In genomic region chr14:68523994-68524725, GRCh38 we compare ENCODE assay signal across 12 cellular contexts.
DNase-seq lines count a peak whose midpoint lies in the region; ATAC-seq, FAIRE-seq and TF ChIP-seq lines count a peak whose summit lies in the region.
"Had no signal": no experiment of that assay in that cellular context is flagged by ENCODE, and none has a peak within 500 bp of the region (broad histone marks: within the 10 kb centered on the region; RNA-seq: fewer than 3 reads in every experiment).

No MANE protein-coding gene starts in this region.

- POLR2A ChIA-PET in T-cell (lab: Charles Lee), result no interaction called here

- no peak for TF ChIP-seq EP300 in sigmoid colon (IDR thresholded peaks at IDR 0.05)

- no peak for ATAC-seq in CD4-positive, CD25-positive, alpha-beta regulatory T cell (ENCODE audit: low read depth in 2 of 2)
- no peak for ATAC-seq in T-cell (replicated peaks in 1 of 4)
- ATAC-seq in HG03039 (IDR thresholded peaks at IDR 0.05; ENCODE audit: unreplicated experiment), result no peak
- ATAC-seq in GM21825 (IDR thresholded peaks at IDR 0.05; ENCODE audit: unreplicated experiment), result no peak

- H3K4me2 ChIP-seq in keratinocyte (ENCODE audit: control insufficient read depth, extremely low read depth, insufficient read depth, low read depth, low read length), result no peak overlapping the region

- intact Hi-C loops in sigmoid colon (cut with DNase I), result loop anchor here (5.0 kb wide), 1 partner anchor 277 kb away; no protein-coding TSS in a partner anchor

- no peaks in the 10 kb centered on the region for H3K9me3 ChIP-seq in CD4-positive, CD25-positive, alpha-beta regulatory T cell (ENCODE audit: control insufficient read depth in 2 of 2, low read length in 2 of 2)
- H3K9me3 ChIP-seq in keratinocyte (ENCODE audit: control insufficient read depth, low read depth, low read length) (peaks cover under 1% of the 10 kb centered on the region), sigmoid colon (no peaks in the 10 kb centered on the region)

- H3K9me3 Mint-ChIP-seq in CD4-positive, CD25-positive, alpha-beta regulatory T cell, result peaks cover 0 to 1% (median 0%) of the 10 kb centered on the region in 7 donors
- peaks cover 0 to 4% (median 0%) of the 10 kb centered on the region in 3 donors for H3K9me3 Mint-ChIP-seq in T-cell
- H3K9me3 Mint-ChIP-seq: memory B cell had no signal

- H3K4me1 Mint-ChIP-seq in CD4-positive, CD25-positive, alpha-beta regulatory T cell, result peaks cover 3 to 25% (median 10%) of the 10 kb centered on the region in 4 donors
- peaks cover 12 to 20% (median 14%) of the 10 kb centered on the region in 3 donors for H3K4me1 Mint-ChIP-seq in T-cell

- no peaks in the 10 kb centered on the region for H3K4me1 ChIP-seq in CD4-positive, CD25-positive, alpha-beta regulatory T cell (ENCODE audit: control insufficient read depth, insufficient read depth, low read length, poor library complexity, severe bottlenecking)
- peaks cover 40% of the 10 kb centered on the region for H3K4me1 ChIP-seq in keratinocyte (ENCODE audit: control insufficient read depth, extremely low read depth, insufficient read depth, low read length)
- peaks cover 0 to 67% (median 50%) of the 10 kb centered on the region in 4 donors for H3K4me1 ChIP-seq in sigmoid colon

- H3K27me3 ChIP-seq in CD4-positive, CD25-positive, alpha-beta regulatory T cell (ENCODE audit: control insufficient read depth, insufficient read depth, low read length), result no peaks in the 10 kb centered on the region
- H3K27me3 ChIP-seq in keratinocyte (ENCODE audit: control insufficient read depth, extremely low read depth, insufficient read depth, low read length), result no peaks in the 10 kb centered on the region
- no peaks in the 10 kb centered on the region for H3K27me3 ChIP-seq in sigmoid colon

- no peak for TF ChIP-seq POLR2A in sigmoid colon (IDR thresholded peaks at IDR 0.05)

- H2AFZ ChIP-seq in keratinocyte (ENCODE audit: control insufficient read depth, low read length), result peak overlapping the region; percentile 56

- no peaks in the 10 kb centered on the region for H3K27me3 Mint-ChIP-seq in CD4-positive, CD25-positive, alpha-beta regulatory T cell
- H3K27me3 Mint-ChIP-seq in T-cell, result no peaks in the 10 kb centered on the region
- H3K27me3 Mint-ChIP-seq: memory B cell; stimulated activated naive CD8-positive, alpha-beta T cell treated with anti-CD3 and anti-CD28 coated beads, Interleukin-15, Interleukin-2, amounts not matched to agents 100 ng/mL and 50 ng/mL, for 24 hours had no signal

- CTCF ChIA-PET in T-cell (lab: Charles Lee), result no interaction called here

- H3K36me3 Mint-ChIP-seq in CD4-positive, CD25-positive, alpha-beta regulatory T cell, result no peaks in the 10 kb centered on the region
- H3K36me3 Mint-ChIP-seq in T-cell, result no peaks in the 10 kb centered on the region

- dilution Hi-C loops in keratinocyte (cut with MboI; ENCODE audit: extremely low pct_ligation_motif_present, low sequenced_read_pairs), result no loop called here

- H3K79me2 ChIP-seq in keratinocyte (ENCODE audit: control insufficient read depth, insufficient read depth, low read length), result no peaks in the 10 kb centered on the region

- no peak for FAIRE-seq in keratinocyte (lab: Jason Lieb, UNC)

- 87 to 89% methylated on average over 12 of the region's 12 CpGs for WGBS in sigmoid colon, 2 donors

- peak overlapping the region in 2 of 3 donors; percentile 60 to 82 for H3K27ac Mint-ChIP-seq in CD4-positive, CD25-positive, alpha-beta regulatory T cell
- H3K27ac Mint-ChIP-seq in T-cell, result no peak overlapping the region
- H3K27ac Mint-ChIP-seq: memory B cell had no signal

- peaks cover 2% of the 10 kb centered on the region for H3K9me1 ChIP-seq in keratinocyte (ENCODE audit: control insufficient read depth, extremely low read depth, insufficient read depth, low read length)

- H3K4me3 Mint-ChIP-seq in CD4-positive, CD25-positive, alpha-beta regulatory T cell, result no peak overlapping the region
- no peak overlapping the region for H3K4me3 Mint-ChIP-seq in T-cell
- H3K4me3 Mint-ChIP-seq: memory B cell; stimulated activated naive CD8-positive, alpha-beta T cell treated with anti-CD3 and anti-CD28 coated beads, Interleukin-15, Interleukin-2, amounts not matched to agents 100 ng/mL and 50 ng/mL, for 24 hours had no signal

- H4K20me1 ChIP-seq in keratinocyte (ENCODE audit: control insufficient read depth, extremely low read depth, insufficient read depth, low read length), result no peaks in the 10 kb centered on the region

- H3K36me3 ChIP-seq in CD4-positive, CD25-positive, alpha-beta regulatory T cell (ENCODE audit: control insufficient read depth, insufficient read depth, low read length), result no peaks in the 10 kb centered on the region
- H3K36me3 ChIP-seq in keratinocyte (ENCODE audit: control insufficient read depth in 2 of 2, extremely low read depth in 1 of 2, insufficient read depth in 2 of 2, low read length in 2 of 2) (no peaks in the 10 kb centered on the region), sigmoid colon (no peaks in the 10 kb centered on the region)

- H3K9ac ChIP-seq in keratinocyte (ENCODE audit: control insufficient read depth, extremely low read depth, insufficient read depth, low read length), result no peak overlapping the region

- DNase-seq in CD4-positive, CD25-positive, alpha-beta regulatory T cell, result no peak
- peak; percentile 24 to 54 for DNase-seq in cardiac fibroblast (ENCODE audit: low read depth in 2 of 2)
- no peak for DNase-seq in keratinocyte (ENCODE audit: low read depth, low spot score)
- DNase-seq in sigmoid colon, result no peak
- DNase-seq in T-cell, result no peak
- no peak for DNase-seq in iPS-NIHi11 (ENCODE audit: low spot score)
- DNase-seq: GDM1, GOT3 had no signal

- H3K4me3 ChIP-seq in CD4-positive, CD25-positive, alpha-beta regulatory T cell (ENCODE audit: low read depth, low read length), result no peak overlapping the region
- H3K4me3 ChIP-seq in cardiac fibroblast (replicated peaks in 1 of 2; ENCODE audit: low read depth in 2 of 2, low read length in 2 of 2) (no peak overlapping the region), keratinocyte (ENCODE audit: control insufficient read depth in 2 of 3, extremely low read depth in 1 of 3, insufficient read depth in 2 of 3, low read depth in 1 of 3, low read length in 3 of 3) (no peak overlapping the region), sigmoid colon (no peak overlapping the region)

- TF ChIP-seq CTCF in cardiac fibroblast (IDR thresholded peaks at IDR 0.05; ENCODE audit: low read depth, low read length), result peak; percentile 58
- peak; percentile 54 to 76 (median 60) for TF ChIP-seq CTCF in keratinocyte (optimal IDR thresholded peaks at IDR 0.05 in 1 of 3, IDR thresholded peaks at IDR 0.05 in 1 of 3, conservative IDR thresholded peaks at IDR 0.05 in 1 of 3; ENCODE audit: extremely low read depth in 1 of 3, insufficient read depth in 2 of 3, low read length in 3 of 3)
- TF ChIP-seq CTCF in sigmoid colon (IDR thresholded peaks at IDR 0.05), result peak in 1 of 4 experiments; percentile 11

- H3K27ac ChIP-seq in CD4-positive, CD25-positive, alpha-beta regulatory T cell (ENCODE audit: insufficient read depth, low read length, poor library complexity, severe bottlenecking), result no peak overlapping the region
- H3K27ac ChIP-seq in keratinocyte (ENCODE audit: control insufficient read depth, insufficient read depth, low read length) (no peak overlapping the region), sigmoid colon (peak overlapping the region; percentile 52 to 73 (median 71))

Comparison
In these comparisons a context has a peak if more than half of its experiments do, and no peak if none do; other contexts are left out.
1. DNase-seq: peak in cardiac fibroblast (2 of 2); none in CD4-positive, CD25-positive, alpha-beta regulatory T cell (0 of 3), keratinocyte (single experiment), sigmoid colon (single experiment), T-cell (0 of 34) and iPS-NIHi11 (single experiment).
2. H3K27ac ChIP-seq: peak in sigmoid colon (4 of 4); none in CD4-positive, CD25-positive, alpha-beta regulatory T cell (single experiment) and keratinocyte (single experiment).
3. H3K27ac Mint-ChIP-seq: peak in CD4-positive, CD25-positive, alpha-beta regulatory T cell (2 of 3); none in T-cell (0 of 2).